In the genomic region with DNA sequence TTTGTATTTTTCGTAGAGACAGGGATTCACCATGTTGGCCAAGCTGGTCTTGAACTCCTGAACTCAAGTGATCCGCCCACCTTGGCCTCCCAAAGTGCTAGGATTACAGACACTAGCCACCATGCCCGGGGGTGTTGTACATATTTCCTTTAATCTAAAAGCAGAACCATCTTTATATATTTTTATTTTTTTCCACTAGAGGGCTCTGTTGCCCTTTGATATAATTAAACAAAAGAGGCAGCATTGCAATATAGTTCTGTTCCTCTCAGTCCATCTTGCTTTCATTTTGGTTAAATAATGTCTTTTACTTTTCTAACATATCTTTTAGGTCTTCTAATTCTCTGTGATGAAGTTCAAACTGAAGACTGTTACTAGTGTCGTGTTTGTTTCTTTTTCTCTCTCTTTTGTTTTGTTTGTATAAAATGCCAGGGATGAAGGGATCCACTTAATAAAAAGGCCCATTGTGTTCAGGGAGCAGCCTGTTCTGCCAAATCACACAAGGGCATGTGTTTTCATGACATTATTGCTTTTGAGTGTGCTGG, we compare ENCODE assay signal across 8 cellular contexts. TPM values are rescaled to one million over a fixed set of nuclear protein-coding genes. Genes with fewer than 3 reads are reported as not detected.
DNase-seq lines count a peak whose midpoint lies in the region; ATAC-seq, FAIRE-seq and TF ChIP-seq lines count a peak whose summit lies in the region.

No MANE protein-coding gene starts in this region.

- H3K27ac ChIP-seq in SJCRH30 (peak overlapping the region; percentile 92), right lobe of liver (no peak overlapping the region), uterus (peak overlapping the region; percentile 64 to 78)

- intact Hi-C loops in right lobe of liver (cut with DNase I) (loop anchor here (10.0 kb wide), 1 partner anchor 112 kb away; no protein-coding TSS in a partner anchor), uterus (cut with DNase I; ENCODE audit: low total_unique reads) (no loop called here)

- 7% methylated on average over 4 of the region's 4 CpGs for WGBS in right lobe of liver (ENCODE audit: insufficient coverage, low coverage, low lambda C conversion rate, missing lambda C conversion rate)

- H3K4me1 ChIP-seq in SJCRH30 (peaks cover 28% of the 10 kb centered on the region), right lobe of liver (peaks cover 0 to 18% (median 4%) of the 10 kb centered on the region in 4 donors), uterus (no peaks in the 10 kb centered on the region)

- H3K36me3 ChIP-seq in MG63: no peaks in the 10 kb centered on the region
- no peaks in the 10 kb centered on the region for H3K36me3 ChIP-seq in SJCRH30
- H3K36me3 ChIP-seq in right lobe of liver: peaks cover 0 to 1% (median 0%) of the 10 kb centered on the region in 4 donors
- H3K36me3 ChIP-seq in uterus: no peaks in the 10 kb centered on the region

- TF ChIP-seq CTCF in right lobe of liver (IDR thresholded peaks at IDR 0.05) (peak; percentile 48 to 64 (median 58)), uterus (IDR thresholded peaks at IDR 0.05) (peak; percentile 51 to 64 (median 60))

- H3K4me3 ChIP-seq in MG63 (no peak overlapping the region), SJCRH30 (peak overlapping the region; percentile 27; the same call in 1 of the 2 replicates), right lobe of liver (no peak overlapping the region), uterus (no peak overlapping the region)

- H3K9me3 ChIP-seq in MG63: no peaks in the 10 kb centered on the region
- H3K9me3 ChIP-seq in SJCRH30 (replicated peaks): no peaks in the 10 kb centered on the region
- no peaks in the 10 kb centered on the region for H3K9me3 ChIP-seq in right lobe of liver
- H3K9me3 ChIP-seq in uterus: no peaks in the 10 kb centered on the region

- DNase-seq in activated effector memory CD4-positive, alpha-beta T cell treated with anti-CD3 and anti-CD28 coated beads, Interleukin-2, amount 50 U/mL, for 16 hours: peak; percentile 65
- DNase-seq in activated effector memory CD4-positive, alpha-beta T cell treated with Interleukin-2 at 50 U/mL for 16 hours: no peak
- DNase-seq in H4 (ENCODE audit: low spot score): peak; percentile 32
- DNase-seq in MG63: peak; percentile 6
- DNase-seq in SJCRH30: peak; percentile 53 to 79
- DNase-seq in right lobe of liver: no peak
- no peak for DNase-seq in uterus

- H3K27me3 ChIP-seq in MG63 (no peaks in the 10 kb centered on the region), SJCRH30 (no peaks in the 10 kb centered on the region), right lobe of liver (no peaks in the 10 kb centered on the region), uterus (no peaks in the 10 kb centered on the region)

- FAIRE-seq in colon (lab: Jason Lieb, UNC): peak; percentile 76

- peak; percentile 80 to 90 (median 84) for ATAC-seq in right lobe of liver

- TF ChIP-seq POLR2A in right lobe of liver (IDR thresholded peaks at IDR 0.05): no peak
- no peak for TF ChIP-seq POLR2A in uterus (IDR thresholded peaks at IDR 0.05)

RNA-seq across cellular contexts. Expression of gene WWOX, which starts 23.4 kb away (rescaled TPM):
- 23.0 and 25.4 TPM in 2 replicates for total RNA-seq in H4 (2014; rRNA removed; shearing (Covaris generic))
- total RNA-seq in MG63 (2014; rRNA removed; shearing (Covaris generic); ENCODE audit: low replicate concordance): 11.4 and 30.3 TPM in 2 replicates
- total RNA-seq in SJCRH30 (2014; rRNA removed; shearing (Covaris generic)): 12.2 and 16.4 TPM in 2 replicates
- total RNA-seq in right lobe of liver (10 to 100 TPM; 13.0 to 24.3 (median 16.5) TPM), uterus (10 to 100 TPM; 34.1 to 99.9 (median 55.8) TPM)

Comparison
In these comparisons a context has a peak if more than half of its experiments do, and no peak if none do; other contexts are left out.
1. DNase-seq: peak in activated effector memory CD4-positive, alpha-beta T cell treated with anti-CD3 and anti-CD28 coated beads, Interleukin-2, amount 50 U/mL, for 16 hours (single experiment), H4 (single experiment), MG63 (single experiment) and SJCRH30 (2 of 2); none in activated effector memory CD4-positive, alpha-beta T cell treated with Interleukin-2 at 50 U/mL for 16 hours (single experiment), right lobe of liver (0 of 3) and uterus (0 of 2).
2. H3K27ac ChIP-seq: peak in SJCRH30 (single experiment) and uterus (2 of 2); none in right lobe of liver (0 of 3).